33 cellular contexts compared by ENCODE assay signal in genomic region chr5:1758574-1758973, GRCh38. TPM values are rescaled to one million over a fixed set of nuclear protein-coding genes. Genes with fewer than 3 reads are reported as not detected.
A peak's percentile ranks its signal among the peaks of the same experiment; 100 is the strongest.
DNase-seq lines count a peak whose midpoint lies in the region; ATAC-seq, FAIRE-seq and TF ChIP-seq lines count a peak whose summit lies in the region.
"Had no signal": no experiment of that assay in that cellular context is flagged by ENCODE, and none has a peak within 500 bp of the region (broad histone marks: within the 10 kb centered on the region; RNA-seq: fewer than 3 reads in every experiment).

No MANE protein-coding gene starts in this region.

- no peak overlapping the region for H3K9ac ChIP-seq in K562 (ENCODE audit: insufficient read depth in 1 of 2, low read depth in 2 of 2, low read length in 2 of 2)
- H3K9ac ChIP-seq: BLaER1; BLaER1 treated with 17β-estradiol and CSF1 and Interleukin-3, amounts not matched to agents 10 nM and 100 nM had no signal

- H4K20me1 ChIP-seq in K562 (replicated peaks; ENCODE audit: control insufficient read depth, insufficient read depth, low read length) = 0 out of 2 replicates have a peak, but pooled peaks cover under 1% of the 10 kb centered on the region
- H4K20me1 ChIP-seq: BLaER1 had no signal

- no peak for DNase-seq in K562 (ENCODE audit: extremely low read depth in 1 of 4, low spot score in 3 of 4)
- peak; percentile 3 for DNase-seq in posterior vena cava (ENCODE audit: low spot score)
- DNase-seq in HK-2 (ENCODE audit: unreplicated experiment) = no peak
- no peak for DNase-seq in nucleus accumbens (lab: John Stamatoyannopoulos, UW)
- DNase-seq in RPMI8226 = no peak
- DNase-seq: 8988T; ACHN; AML-193; BE2C; C1 segment of cervical spinal cord; Caco-2; Calu3; CD4-positive, alpha-beta memory T cell; CD4-positive, alpha-beta T cell; CD4-positive, CD25-positive, alpha-beta regulatory T cell; CD8-positive, alpha-beta memory T cell; CD8-positive, alpha-beta T cell; COR-L47; DMS 273 treated with DMSO at 0.1 percent for 48 hours; DMS153; DMS53; DMS79; DMS79 treated with DMSO at 0.1 percent for 48 hours; DND-41; EL had no signal

- TF ChIP-seq RAD21 in K562 (CRISPR knock-in tag; conservative IDR thresholded peaks at IDR 0.05 in 1 of 2, IDR thresholded peaks at IDR 0.05 in 1 of 2) = no peak

- H3K4me2 ChIP-seq in K562 (ENCODE audit: insufficient read depth, low read length) = no peak overlapping the region
- H3K4me2 ChIP-seq: A549; BLaER1; BLaER1 treated with 17β-estradiol and CSF1 and Interleukin-3, amounts not matched to agents 10 nM and 100 nM had no signal

- WGBS in K562 (ENCODE audit: insufficient coverage, low coverage, missing lambda C conversion rate) = 2% methylated on average over 3 of the region's 3 CpGs

- in situ Hi-C loops in K562 (cut with MboI) = no loop called here

- no peak overlapping the region for H3K27ac ChIP-seq in HEK293 (ENCODE audit: extremely low read depth, low read depth, low read length)
- H3K27ac ChIP-seq in K562 (ENCODE audit: extremely low read depth, low read depth, low read length) = no peak overlapping the region
- H3K27ac ChIP-seq: 22Rv1; A549; BLaER1; BLaER1 treated with 17β-estradiol and CSF1 and Interleukin-3, amounts not matched to agents 10 nM and 100 nM; C4-2B had no signal

- BruUV-seq in K562 (replicated peaks; lab: Mats Ljungman, UMichigan) = no TSS peak

- no peaks in the 10 kb centered on the region for H3K79me2 ChIP-seq in K562 (ENCODE audit: control insufficient read depth, insufficient read depth, low read length)

- no peak for ATAC-seq in K562
- ATAC-seq: A549; CD8-positive, alpha-beta T cell had no signal

- POLR2A ChIA-PET in HEK293 (lab: Yijun Ruan, JAX) = no interaction called here
- POLR2A ChIA-PET in K562 (lab: Yijun Ruan, JAX) = no interaction called here

- H3K27me3 ChIP-seq in K562 (ENCODE audit: control insufficient read depth in 2 of 2, insufficient read depth in 2 of 2, low read length in 2 of 2) = peaks cover 59 to 71% of the 10 kb centered on the region in 2 experiments

- H3K9me3 ChIP-seq in HEK293 (ENCODE audit: control insufficient read depth, insufficient read depth, low read depth, low read length) = no peaks in the 10 kb centered on the region
- peaks cover 3% of the 10 kb centered on the region; the same call in 1 of the 2 replicates for H3K9me3 ChIP-seq in K562 (replicated peaks; ENCODE audit: control insufficient read depth, insufficient read depth, low read depth, low read length)
- H3K9me3 ChIP-seq: A549, BE2C, Caco-2 had no signal

- H2AFZ ChIP-seq in K562 (ENCODE audit: low read depth, low read length) = no peak overlapping the region

- H3K4me1 ChIP-seq in HEK293 (ENCODE audit: control insufficient read depth, insufficient read depth, low read length) (no peaks in the 10 kb centered on the region), K562 (replicated peaks in 1 of 2; ENCODE audit: control insufficient read depth in 2 of 2, insufficient read depth in 2 of 2, low read length in 2 of 2) (peaks cover 0 to 6% of the 10 kb centered on the region in 2 experiments; a peak in 1 of 5 replicates)
- H3K4me1 ChIP-seq: A549, BE2C, Caco-2 had no signal

- H3K36me3 ChIP-seq in HEK293 (ENCODE audit: control insufficient read depth in 2 of 2, insufficient read depth in 1 of 2, low read length in 2 of 2) (no peaks in the 10 kb centered on the region), K562 (ENCODE audit: control insufficient read depth, insufficient read depth, low read length) (no peaks in the 10 kb centered on the region)
- H3K36me3 ChIP-seq: BE2C; BLaER1; BLaER1 treated with 17β-estradiol and CSF1 and Interleukin-3, amounts not matched to agents 10 nM and 100 nM had no signal

- CTCF ChIA-PET in HEK293 (lab: Yijun Ruan, JAX) = interaction anchor here (1.4 kb wide), 1 partner anchor 21 kb away, joined by 3 read pairs; no protein-coding TSS in a partner anchor
- CTCF ChIA-PET in K562 (lab: Yijun Ruan, JAX; ENCODE audit: low intra/inter-chr PET ratio) = interaction anchor here (0.6 kb wide), 1 partner anchor 328 kb away, joined by 3 read pairs; no protein-coding TSS in a partner anchor

- no peak for TF ChIP-seq POLR2A in K562 (conservative IDR thresholded peaks at IDR 0.05)

- H3K4me3 ChIP-seq in HEK293 (ENCODE audit: low read depth, low read length) = no peak overlapping the region
- no peak overlapping the region for H3K4me3 ChIP-seq in K562
- H3K4me3 ChIP-seq: A549; BLaER1; BLaER1 treated with 17β-estradiol and CSF1 and Interleukin-3, amounts not matched to agents 10 nM and 100 nM had no signal

- intact Hi-C loops in K562 (cut with micrococcal nuclease) = no loop called here
- intact Hi-C loops in posterior vena cava (cut with DNase I) = no loop called here

- no peak for TF ChIP-seq EP300 in K562 (IDR thresholded peaks at IDR 0.05; ENCODE audit: low read length)

- TF ChIP-seq CTCF in HEK293 (tag by site-specific recombination; IDR thresholded peaks at IDR 0.05) = no peak
- no peak for TF ChIP-seq CTCF in K562 (IDR thresholded peaks at IDR 0.05 in 2 of 3, conservative IDR thresholded peaks at IDR 0.05 in 1 of 3; ENCODE audit: insufficient read depth in 2 of 3, low read depth in 1 of 3, low read length in 3 of 3)

- FAIRE-seq in K562 (lab: Jason Lieb, UNC) = no peak
- FAIRE-seq: A204.1, A549, D721Med had no signal

- peaks cover 3% of the 10 kb centered on the region for H3K9me1 ChIP-seq in K562 (ENCODE audit: control insufficient read depth, insufficient read depth, low read length)

TF ChIP-seq in HEK293, 187 proteins besides CTCF, POLR2A, EP300 and RAD21:
- peak; percentile 71 for TF ChIP-seq SETDB1 (IDR thresholded peaks at IDR 0.05; ENCODE audit: insufficient read length, low read length)
- TF ChIP-seq ZFHX2 (tag by site-specific recombination; conservative IDR thresholded peaks at IDR 0.05) = no peak

TF ChIP-seq in K562, 482 proteins besides CTCF, POLR2A, EP300 and RAD21:
- TF ChIP-seq RBM25 (IDR thresholded peaks at IDR 0.05; ENCODE audit: low read depth, low read length, severe bottlenecking) (peak; percentile 59), U2AF1 (optimal IDR thresholded peaks at IDR 0.05; ENCODE audit: low read depth, low read length) (no peak)
TF ChIP-seq in K562: peak in this region for 1.

RNA-seq across cellular contexts. Expression of gene MRPL36, which starts 41.1 kb away (rescaled TPM):
- 26.7 and 58.3 TPM in 2 replicates for total RNA-seq in K562 (2011; cell fraction: chromatin; rRNA removed; ENCODE audit: low replicate concordance)
- total RNA-seq in K562 (2011; cell fraction: nucleolus; rRNA removed) = 61.8 and 76.9 TPM in 2 replicates
- 52.0 and 86.6 TPM in 2 replicates for total RNA-seq in K562 (2011; cell fraction: nucleoplasm; rRNA removed)
- total RNA-seq in K562 (2014; rRNA removed) (120 and 124 TPM in 2 replicates), K562 (2014; rRNA removed; fragmentation: Illumina TruSeq; extraction: Trizol) (78.3 and 79.2 TPM in 2 replicates), K562 (2015; rRNA removed; fragmentation: Illumina TruSeq; extraction: Trizol) (98.6 and 111 TPM in 2 replicates), K562 (2021) (99.7 and 108 TPM in 2 replicates), posterior vena cava (10 to 100 TPM; 29.4 to 32.4 TPM)
- polyA plus RNA-seq in K562 (2011; rRNA removed) (126 and 153 TPM in 2 replicates), K562 (2014; fragmentation: Illumina TruSeq; extraction: Trizol) (120 and 123 TPM in 2 replicates), K562 (2014; fragmentation: Nextera tagmentation; extraction: Ambion mirVana) (100 to 1,000 TPM; 550 to 557 TPM), K562 (2014; rRNA removed) (184 and 199 TPM in 2 replicates)
- polyA plus RNA-seq in K562 (2011; cell fraction: cytosol; rRNA removed) = 98.6 and 153 TPM in 2 replicates
- 99.5 and 103 TPM in 2 replicates for polyA plus RNA-seq in K562 (2011; cell fraction: nucleus; rRNA removed)
- polyA plus RNA-seq in K562 (2012) = 83.2 and 123 TPM in 2 replicates
- polyA minus RNA-seq in K562 (2011; rRNA and poly(A)+ RNA removed) = 53.5 and 58.0 TPM in 2 replicates
- polyA minus RNA-seq in K562 (2011; cell fraction: cytosol; rRNA and poly(A)+ RNA removed) = 31.9 and 33.4 TPM in 2 replicates
- 37.2 and 53.5 TPM in 2 replicates for polyA minus RNA-seq in K562 (2011; cell fraction: nucleus; rRNA and poly(A)+ RNA removed)

RNA-seq across cellular contexts. Expression of gene NDUFS6, which starts 42.6 kb away (rescaled TPM):
- total RNA-seq in K562 (2011; cell fraction: chromatin; rRNA removed; ENCODE audit: low replicate concordance) = 19.2 and 34.5 TPM in 2 replicates
- 50.4 and 58.7 TPM in 2 replicates for total RNA-seq in K562 (2011; cell fraction: nucleolus; rRNA removed)
- 40.3 and 48.3 TPM in 2 replicates for total RNA-seq in K562 (2011; cell fraction: nucleoplasm; rRNA removed)
- total RNA-seq in K562 (2014; rRNA removed) = 187 and 258 TPM in 2 replicates
- 61.1 and 77.0 TPM in 2 replicates for total RNA-seq in K562 (2014; rRNA removed; fragmentation: Illumina TruSeq; extraction: Trizol)
- 154 and 169 TPM in 2 replicates for total RNA-seq in K562 (2015; rRNA removed; fragmentation: Illumina TruSeq; extraction: Trizol)
- 97.2 and 104 TPM in 2 replicates for total RNA-seq in K562 (2021)
- 52.7 and 54.7 TPM in 2 replicates for polyA plus RNA-seq in K562 (2011; rRNA removed)
- polyA plus RNA-seq in K562 (2011; cell fraction: cytosol; rRNA removed) = 172 and 193 TPM in 2 replicates
- 53.4 and 60.6 TPM in 2 replicates for polyA plus RNA-seq in K562 (2011; cell fraction: nucleus; rRNA removed)
- polyA plus RNA-seq in K562 (2012) = 123 and 325 TPM in 2 replicates
- polyA plus RNA-seq in K562 (2014; fragmentation: Illumina TruSeq; extraction: Trizol) = 73.1 and 114 TPM in 2 replicates
- polyA plus RNA-seq in K562 (2014; fragmentation: Nextera tagmentation; extraction: Ambion mirVana) = 10 to 100 TPM; 36.1 to 67.5 TPM
- polyA plus RNA-seq in K562 (2014; rRNA removed) = 238 and 291 TPM in 2 replicates
- 23.4 and 29.5 TPM in 2 replicates for polyA minus RNA-seq in K562 (2011; rRNA and poly(A)+ RNA removed)
- 51.9 and 68.1 TPM in 2 replicates for polyA minus RNA-seq in K562 (2011; cell fraction: cytosol; rRNA and poly(A)+ RNA removed)
- 27.2 and 41.0 TPM in 2 replicates for polyA minus RNA-seq in K562 (2011; cell fraction: nucleus; rRNA and poly(A)+ RNA removed)
- total RNA-seq in posterior vena cava = 10 to 100 TPM; 25.4 to 25.8 TPM

Comparison
In these comparisons a context has a peak if more than half of its experiments do, and no peak if none do; other contexts are left out.
1. Of the 44 proteins assayed by ChIP-seq in both K562 and HEK293: peak only in K562: none; only in HEK293: SETDB1; in both: none; in neither: 43.